8 cellular contexts compared by ENCODE assay signal in genomic region chr1:93692983-93693591, GRCh38. TPM values are rescaled to one million over a fixed set of nuclear protein-coding genes. Genes with fewer than 3 reads are reported as not detected.
A peak's percentile ranks its signal among the peaks of the same experiment; 100 is the strongest.
DNase-seq lines count a peak whose midpoint lies in the region; ATAC-seq and TF ChIP-seq lines count a peak whose summit lies in the region.

No MANE protein-coding gene starts in this region.

- H3K36me3 ChIP-seq in thoracic aorta = no peaks in the 10 kb centered on the region

- H3K27ac Mint-ChIP-seq in T-helper 2 cell treated with Interferon-gamma antibody and Interleukin-4, amounts not matched to agents 5 μg/mL and 100 μg/mL, for 36 hours = peak overlapping the region; percentile 77

- no peaks in the 10 kb centered on the region for H3K36me3 Mint-ChIP-seq in T-helper 2 cell treated with Interferon-gamma antibody and Interleukin-4, amounts not matched to agents 5 μg/mL and 100 μg/mL, for 36 hours (ENCODE audit: low read depth)

- H3K27me3 ChIP-seq in foreskin keratinocyte = no peaks in the 10 kb centered on the region
- H3K27me3 ChIP-seq in thoracic aorta (replicated peaks; ENCODE audit: insufficient read depth) = no peaks in the 10 kb centered on the region

- H3K27me3 Mint-ChIP-seq in T-helper 2 cell treated with Interferon-gamma antibody and Interleukin-4, amounts not matched to agents 5 μg/mL and 100 μg/mL, for 36 hours (ENCODE audit: low read depth) = no peaks in the 10 kb centered on the region

- no peaks in the 10 kb centered on the region for H3K9me3 Mint-ChIP-seq in T-helper 2 cell treated with Interferon-gamma antibody and Interleukin-4, amounts not matched to agents 5 μg/mL and 100 μg/mL, for 36 hours

- DNase-seq in A172 (ENCODE audit: low spot score) = peak; percentile 95
- DNase-seq in T-helper 2 cell treated with Interferon-gamma antibody and Interleukin-4, amounts not matched to agents 5 μg/mL and 100 μg/mL, for 36 hours (ENCODE audit: low spot score) = peak; percentile 78
- peak; percentile 97 to 99 for DNase-seq in foreskin keratinocyte
- no peak for DNase-seq in thoracic aorta (ENCODE audit: low spot score)
- no peak for DNase-seq in activated gamma-delta T cell treated with Interleukin-2 at 50 U/mL for 16 hours
- no peak for DNase-seq in NCI-H345 treated with DMSO at 0.1 percent for 48 hours (lab: John Stamatoyannopoulos, UW; ENCODE audit: unreplicated experiment)

- peaks cover 3% of the 10 kb centered on the region for H3K4me1 Mint-ChIP-seq in T-helper 2 cell treated with Interferon-gamma antibody and Interleukin-4, amounts not matched to agents 5 μg/mL and 100 μg/mL, for 36 hours (ENCODE audit: low read depth)

- no peaks in the 10 kb centered on the region for H3K9me3 ChIP-seq in thoracic aorta

- ATAC-seq in GM18861 (IDR thresholded peaks at IDR 0.05; ENCODE audit: unreplicated experiment) = peak; percentile 76
- ATAC-seq in HG03045 (IDR thresholded peaks at IDR 0.05; ENCODE audit: unreplicated experiment) = peak; percentile 76
- peak; percentile 84 for ATAC-seq in foreskin keratinocyte
- ATAC-seq in thoracic aorta (ENCODE audit: insufficient number of reproducible peaks, low FRiP score, low read depth) = peak; percentile 74

- TF ChIP-seq CTCF in foreskin keratinocyte (conservative IDR thresholded peaks at IDR 0.05) = peak; percentile 14
- TF ChIP-seq CTCF in thoracic aorta (IDR thresholded peaks at IDR 0.05) = no peak

- H3K27ac ChIP-seq in foreskin keratinocyte (peak overlapping the region; percentile 97), thoracic aorta (peak overlapping the region; percentile 80 to 88)

- peak overlapping the region; percentile 51 for H3K4me3 ChIP-seq in thoracic aorta

- H3K4me1 ChIP-seq in foreskin keratinocyte = peaks cover 33% of the 10 kb centered on the region
- peaks cover 30 to 48% of the 10 kb centered on the region in 2 donors for H3K4me1 ChIP-seq in thoracic aorta (ENCODE audit: control insufficient read depth in 1 of 2, low read depth in 2 of 2)

- peak overlapping the region; percentile 45 for H3K4me3 Mint-ChIP-seq in T-helper 2 cell treated with Interferon-gamma antibody and Interleukin-4, amounts not matched to agents 5 μg/mL and 100 μg/mL, for 36 hours

RNA-seq across cellular contexts. Expression of gene BCAR3, which starts 11.4 kb away (rescaled TPM):
- total RNA-seq in A172 (2014; rRNA removed; shearing (Covaris generic)) = 33.1 and 34.3 TPM in 2 replicates
- total RNA-seq in foreskin keratinocyte (138 and 139 TPM in 2 replicates), thoracic aorta (10 to 100 TPM; 26.7 to 36.3 TPM)
- polyA plus RNA-seq in foreskin keratinocyte = 71.2 and 80.6 TPM in 2 replicates

Comparison
In these comparisons a context has a peak if more than half of its experiments do, and no peak if none do; other contexts are left out.
1. DNase-seq: peak in A172 (single experiment), T-helper 2 cell treated with Interferon-gamma antibody and Interleukin-4, amounts not matched to agents 5 μg/mL and 100 μg/mL, for 36 hours (single experiment) and foreskin keratinocyte (2 of 2); none in thoracic aorta (single experiment), activated gamma-delta T cell treated with Interleukin-2 at 50 U/mL for 16 hours (single experiment) and NCI-H345 treated with DMSO at 0.1 percent for 48 hours (single experiment).
2. Peak in every context shown above with its lines, with median percentiles within 50 percentile points of each other: ATAC-seq.